28 cellular contexts compared by ENCODE assay signal in the genomic region with DNA sequence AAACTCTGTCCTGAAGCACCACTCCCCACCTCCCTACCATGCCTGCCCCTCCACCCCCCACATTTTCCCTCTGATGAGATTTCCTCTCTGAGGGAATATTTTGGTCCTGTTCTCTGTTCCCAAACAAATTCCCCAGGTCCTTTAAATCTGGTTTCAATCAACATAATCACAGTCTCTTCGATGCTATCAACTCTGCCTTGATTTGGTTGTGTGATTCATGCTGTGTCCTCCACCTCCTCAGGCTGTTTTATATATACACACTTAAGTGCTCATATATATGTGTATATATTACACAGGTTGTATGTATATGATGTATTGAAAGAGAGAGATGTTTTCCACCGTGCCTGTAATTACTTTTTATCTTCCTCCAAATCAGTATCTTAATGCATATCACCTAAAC. TPM values are rescaled to one million over a fixed set of nuclear protein-coding genes. Genes with fewer than 3 reads are reported as not detected.
DNase-seq lines count a peak whose midpoint lies in the region; ATAC-seq and TF ChIP-seq lines count a peak whose summit lies in the region.
"Had no signal": no experiment of that assay in that cellular context is flagged by ENCODE, and none has a peak within 500 bp of the region (broad histone marks: within the 10 kb centered on the region; RNA-seq: fewer than 3 reads in every experiment).

No MANE protein-coding gene starts in this region.

- peaks cover 55% of the 10 kb centered on the region for H3K4me1 Mint-ChIP-seq in HFFc6 (ENCODE audit: low read depth)

- intact Hi-C loops in ascending aorta (cut with DNase I) = no loop called here

- CTCF ChIA-PET in AG04450 (lab: Charles Lee) = no interaction called here

- TF ChIP-seq CTCF in AG04450 (IDR thresholded peaks at IDR 0.05; ENCODE audit: low read depth, low read length) (no peak), HFFc6 (IDR thresholded peaks at IDR 0.05) (no peak), ascending aorta (IDR thresholded peaks at IDR 0.05) (no peak)

- no peak overlapping the region for H3K4me3 ChIP-seq in AG04450 (ENCODE audit: low read depth, low read length)
- no peak overlapping the region for H3K4me3 ChIP-seq in ascending aorta
- H3K4me3 ChIP-seq in thymus (ENCODE audit: low read length) = no peak overlapping the region
- H3K4me3 ChIP-seq: BLaER1 treated with 17β-estradiol and CSF1 and Interleukin-3, amounts not matched to agents 10 nM and 100 nM; GM23248; PC-9; SJSA1 had no signal

- ATAC-seq in GM18873 (IDR thresholded peaks at IDR 0.05; ENCODE audit: low FRiP score, unreplicated experiment) (no peak), GM19023 (IDR thresholded peaks at IDR 0.05; ENCODE audit: unreplicated experiment) (no peak)

- WGBS in thymus = 92% methylated on average over 2 of the region's 2 CpGs

- peaks cover 7% of the 10 kb centered on the region; the same call in 1 of the 2 replicates for H3K36me3 Mint-ChIP-seq in HFFc6 (ENCODE audit: low read depth)

- H3K36me3 ChIP-seq in ascending aorta (peaks cover 3 to 4% of the 10 kb centered on the region in 2 donors), thymus (ENCODE audit: control insufficient read depth, insufficient read depth) (no peaks in the 10 kb centered on the region)
- H3K36me3 ChIP-seq: BLaER1 treated with 17β-estradiol and CSF1 and Interleukin-3, amounts not matched to agents 10 nM and 100 nM; SJSA1 had no signal

- H3K27me3 Mint-ChIP-seq in HFFc6 (ENCODE audit: insufficient read depth) = peaks cover 2% of the 10 kb centered on the region; the same call in 1 of the 2 replicates

- H3K9me3 ChIP-seq in AG04450 (ENCODE audit: control insufficient read depth, insufficient read depth, low read length) = no peaks in the 10 kb centered on the region
- no peaks in the 10 kb centered on the region for H3K9me3 ChIP-seq in ascending aorta
- H3K9me3 ChIP-seq in thymus (ENCODE audit: control insufficient read depth) = no peaks in the 10 kb centered on the region
- H3K9me3 ChIP-seq: BLaER1 treated with 17β-estradiol and CSF1 and Interleukin-3, amounts not matched to agents 10 nM and 100 nM; SJSA1 had no signal

- H3K27ac Mint-ChIP-seq in HFFc6 = peak overlapping the region; percentile 77
- H3K27ac Mint-ChIP-seq: CD4-positive, alpha-beta T cell had no signal

- H3K9me3 Mint-ChIP-seq in HFFc6 = no peaks in the 10 kb centered on the region
- H3K9me3 Mint-ChIP-seq: CD4-positive, alpha-beta T cell had no signal

- H3K27me3 ChIP-seq in AG04450 (ENCODE audit: control insufficient read depth, insufficient read depth, low read length) (no peaks in the 10 kb centered on the region), ascending aorta (no peaks in the 10 kb centered on the region), thymus (ENCODE audit: control insufficient read depth, insufficient read depth) (no peaks in the 10 kb centered on the region)
- H3K27me3 ChIP-seq: BLaER1 treated with 17β-estradiol and CSF1 and Interleukin-3, amounts not matched to agents 10 nM and 100 nM had no signal

- POLR2A ChIA-PET in AG04450 (lab: Yijun Ruan, JAX) = no interaction called here

- peaks cover 1 to 17% of the 10 kb centered on the region in 2 donors for H3K4me1 ChIP-seq in ascending aorta
- no peaks in the 10 kb centered on the region for H3K4me1 ChIP-seq in thymus (ENCODE audit: control insufficient read depth, insufficient read depth, low read length)
- H3K4me1 ChIP-seq: BLaER1 treated with 17β-estradiol and CSF1 and Interleukin-3, amounts not matched to agents 10 nM and 100 nM; SJSA1 had no signal

- H3K4me3 Mint-ChIP-seq in HFFc6 = peak overlapping the region; percentile 68
- H3K4me3 Mint-ChIP-seq: CD4-positive, alpha-beta T cell had no signal

- H3K27ac ChIP-seq in AG04450 (ENCODE audit: low read depth, low read length) (peak overlapping the region; percentile 34), ascending aorta (peak overlapping the region; percentile 29 to 59), thymus (ENCODE audit: low read depth) (peak overlapping the region; percentile 31)
- H3K27ac ChIP-seq: 22Rv1; BLaER1 treated with 17β-estradiol and CSF1 and Interleukin-3, amounts not matched to agents 10 nM and 100 nM; GM23248; HL-60; PC-9; SJSA1 had no signal

- DNase-seq in AG04450 (ENCODE audit: low read depth, low spot score) (no peak), HFFc6 (peak; percentile 38), ascending aorta (ENCODE audit: low spot score in 2 of 2) (no peak), germinal center (ENCODE audit: low spot score) (no peak), Ammon's horn (ENCODE audit: low spot score) (no peak)
- DNase-seq: CD4-positive, alpha-beta T cell; DMS53; GF-D8; GM23248; H7; NCI-H1048; NCI-H1417; NCI-H1694; NCI-H2029 treated with DMSO at 0.1 percent for 48 hours; NCI-H446 treated with DMSO at 0.1 percent for 48 hours; NCI-H526; NCI-H82; NK-92 treated with Interleukin-12 subunit alpha and Interleukin-12 subunit beta, amount 100 ng/mL, for 24 hours; PC-9; Right ventricle myocardium superior; RPMI8226 had no signal

RNA-seq across cellular contexts. Expression of gene NTF3, which starts 36.0 kb away (rescaled TPM):
- polyA plus RNA-seq in AG04450 (2011; rRNA removed) (28.7 and 31.5 TPM in 2 replicates), thymus (1.6 TPM)
- polyA minus RNA-seq in AG04450 (2011; rRNA and poly(A)+ RNA removed) = 38.4 and 53.4 TPM in 2 replicates
- 1 to 10 TPM; 5.2 to 9.5 (median 8.6) TPM for total RNA-seq in HFFc6 (2021; fragmentation: NEBNext Ultra II Directional; extraction: Animal tissue kit (Norgen Biotek cat#: 25700))
- total RNA-seq in ascending aorta = 58.9 TPM
- total RNA-seq: CD4-positive, alpha-beta T cell; PC-9 had no signal
